In the genomic region with DNA sequence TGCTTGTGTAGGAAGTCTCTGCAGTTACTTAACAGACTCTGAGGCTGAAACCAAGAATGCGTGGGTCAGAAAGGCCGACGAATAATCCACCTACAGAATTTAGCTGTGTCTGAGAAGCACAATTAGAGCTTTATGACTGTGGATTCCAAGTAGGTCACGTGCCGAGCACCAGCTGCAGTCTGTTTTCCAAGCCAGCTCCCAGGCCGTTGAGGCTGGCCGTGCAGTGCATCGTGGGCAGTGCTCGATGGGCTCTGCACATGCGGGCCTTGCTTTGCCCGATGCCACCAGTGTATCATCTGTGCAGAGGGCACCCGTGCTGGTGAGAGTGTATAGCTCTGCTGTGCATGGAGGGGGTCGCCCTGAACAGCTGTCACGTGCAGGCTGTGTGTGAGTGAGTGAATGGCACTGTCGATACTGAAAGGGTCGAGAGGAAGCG, we compare ENCODE assay signal across 8 cellular contexts.
A peak's percentile ranks its signal among the peaks of the same experiment; 100 is the strongest.
DNase-seq lines count a peak whose midpoint lies in the region; ATAC-seq and TF ChIP-seq lines count a peak whose summit lies in the region.

No MANE protein-coding gene starts in this region.

- ATAC-seq in GM21381 (IDR thresholded peaks at IDR 0.05; ENCODE audit: unreplicated experiment) (no peak), left lobe of liver (no peak)

- CTCF ChIA-PET in AG04449 (lab: Yijun Ruan, JAX), result interaction anchor here (1.4 to 1.8 kb wide), 2 partner anchors 13 to 56 kb away, joined by 3 to 6 read pairs; no protein-coding TSS in a partner anchor

- POLR2A ChIA-PET in AG04449 (lab: Yijun Ruan, JAX), result no interaction called here

- DNase-seq in AG04449 (ENCODE audit: low read depth, low spot score) (no peak), GM03348 (ENCODE audit: low spot score) (peak; percentile 67), left kidney (ENCODE audit: low read depth, low spot score) (peak; percentile 81), posterior vena cava (ENCODE audit: low spot score) (no peak), DMS53 treated with DMSO at 0.1 percent for 48 hours (lab: John Stamatoyannopoulos, UW; ENCODE audit: unreplicated experiment) (no peak), left lobe of liver (ENCODE audit: low spot score) (no peak)
- DNase-seq in activated naive CD4-positive, alpha-beta T cell treated with anti-CD3 and anti-CD28 coated beads, Interleukin-2, amount 50 U/mL, for 16 hours, result peak; percentile 10

- peak overlapping the region; percentile 15; the same call in 1 of the 2 replicates for H3K4me3 ChIP-seq in AG04449 (ENCODE audit: low read depth, low read length)

- no peak for TF ChIP-seq CTCF in AG04449 (IDR thresholded peaks at IDR 0.05; ENCODE audit: insufficient read depth, low read length, missing control alignments)

- intact Hi-C loops in posterior vena cava (cut with DNase I), result no loop called here

Comparison
In these comparisons a context has a peak if more than half of its experiments do, and no peak if none do; other contexts are left out.
1. DNase-seq: peak in GM03348 (single experiment), activated naive CD4-positive, alpha-beta T cell treated with anti-CD3 and anti-CD28 coated beads, Interleukin-2, amount 50 U/mL, for 16 hours (single experiment) and left kidney (single experiment); none in AG04449 (single experiment), posterior vena cava (single experiment), DMS53 treated with DMSO at 0.1 percent for 48 hours (single experiment) and left lobe of liver (single experiment).